Comparison of ENCODE assay signal across 29 cellular contexts in genomic region chr5:174769005-174769404, GRCh38. TPM values are rescaled to one million over a fixed set of nuclear protein-coding genes. Genes with fewer than 3 reads are reported as not detected.
"Had no signal": no experiment of that assay in that cellular context is flagged by ENCODE, and none has a peak within 500 bp of the region (broad histone marks: within the 10 kb centered on the region; RNA-seq: fewer than 3 reads in every experiment).

No MANE protein-coding gene starts in this region.

- H3K9me3 Mint-ChIP-seq: nephron progenitor cell, neural crest cell had no signal

- H3K9me3 ChIP-seq: neutrophil, pancreas, prostate gland, right lobe of liver, sigmoid colon, suprapubic skin, testis, tibial artery, transverse colon, upper lobe of left lung, vagina had no signal

- H3K36me3 ChIP-seq: neutrophil, pancreas, prostate gland, right lobe of liver, sigmoid colon, suprapubic skin, tibial artery, transverse colon, upper lobe of left lung, vagina had no signal

- H3K4me1 Mint-ChIP-seq: naive thymus-derived CD8-positive, alpha-beta T cell; nephron progenitor cell; neural crest cell; stimulated activated effector memory CD8-positive, alpha-beta T cell treated with anti-CD3 and anti-CD28 coated beads, Interleukin-12 subunit alpha, Interleukin-12 subunit beta, amount 100 ng/mL, for 72 hours; stimulated activated naive B cell treated with anti-CD40 and anti-IgM and Interleukin-4, amounts not matched to agents 10 μg/mL and 1 μg/mL and 100 μg/mL, for 72 hours had no signal

- H3K27ac Mint-ChIP-seq: naive B cell; natural killer cell treated with Interleukin-12 subunit alpha and Interleukin-12 subunit beta and Interleukin-15 and Interleukin-18, amount 100 ng/mL, for 72 hours; nephron progenitor cell; stimulated activated effector memory CD8-positive, alpha-beta T cell treated with anti-CD3 and anti-CD28 coated beads, Interleukin-12 subunit alpha, Interleukin-12 subunit beta, amount 100 ng/mL, for 72 hours; stimulated activated naive B cell treated with anti-CD40 and anti-IgM and Interleukin-4, amounts not matched to agents 10 μg/mL and 1 μg/mL and 100 μg/mL, for 72 hours; stimulated activated naive CD8-positive, alpha-beta T cell treated with anti-CD3 and anti-CD28 coated beads, Interleukin-15, Interleukin-2, amounts not matched to agents 100 ng/mL and 50 ng/mL, for 24 hours had no signal

- H3K27ac ChIP-seq: neutrophil, pancreas, prostate gland, right lobe of liver, sigmoid colon, suprapubic skin, testis, tibial artery, transverse colon, upper lobe of left lung, vagina had no signal

- H3K4me1 ChIP-seq: pancreas, prostate gland, right lobe of liver, sigmoid colon, suprapubic skin, testis, tibial artery, transverse colon, upper lobe of left lung, vagina had no signal

- DNase-seq: naive B cell; naive thymus-derived CD8-positive, alpha-beta T cell; nephron progenitor cell; nucleus accumbens; pancreas; right cardiac atrium; right lobe of liver; sigmoid colon; small intestine; stimulated activated CD4-positive, alpha-beta T cell treated with anti-CD3 and anti-CD28 coated beads, Interleukin-15, amount 100 ng/mL, for 24 hours; stimulated activated CD4-positive, alpha-beta T cell treated with anti-CD3 and anti-CD28 coated beads, Interleukin-2, amount 100 ng/mL, for 24 hours; stimulated activated CD4-positive, alpha-beta T cell treated with anti-CD3 and anti-CD28 coated beads, Interleukin-2, amount 100 ng/mL, for 48 hours; stimulated activated CD4-positive, alpha-beta T cell treated with anti-CD3 and anti-CD28 coated beads, Interleukin-4, amount 100 ng/mL, for 24 hours; stimulated activated naive B cell treated with anti-CD40 and anti-IgM and Interleukin-4, amounts not matched to agents 10 μg/mL and 1 μg/mL and 100 μg/mL, for 72 hours; stimulated activated naive CD4-positive, alpha-beta T cell treated with Interleukin-2 at 50 U/mL for 16 hours; substantia nigra; testis; tibial artery; transverse colon; upper lobe of left lung had no signal

- H3K4me3 Mint-ChIP-seq: naive B cell; naive thymus-derived CD8-positive, alpha-beta T cell; natural killer cell treated with Interleukin-12 subunit alpha and Interleukin-12 subunit beta and Interleukin-15 and Interleukin-18, amount 100 ng/mL, for 72 hours; nephron progenitor cell; neural crest cell; stimulated activated effector memory CD8-positive, alpha-beta T cell treated with anti-CD3 and anti-CD28 coated beads, Interleukin-12 subunit alpha, Interleukin-12 subunit beta, amount 100 ng/mL, for 72 hours; stimulated activated naive B cell treated with anti-CD40 and anti-IgM and Interleukin-4, amounts not matched to agents 10 μg/mL and 1 μg/mL and 100 μg/mL, for 72 hours; stimulated activated naive CD8-positive, alpha-beta T cell treated with anti-CD3 and anti-CD28 coated beads, Interleukin-15, Interleukin-2, amounts not matched to agents 100 ng/mL and 50 ng/mL, for 24 hours had no signal

- H3K4me3 ChIP-seq: pancreas, prostate gland, right lobe of liver, sigmoid colon, suprapubic skin, testis, tibial artery, transverse colon, upper lobe of left lung, vagina had no signal

- H3K36me3 Mint-ChIP-seq: naive B cell; natural killer cell treated with Interleukin-12 subunit alpha and Interleukin-12 subunit beta and Interleukin-15 and Interleukin-18, amount 100 ng/mL, for 72 hours; stimulated activated effector memory CD8-positive, alpha-beta T cell treated with anti-CD3 and anti-CD28 coated beads, Interleukin-12 subunit alpha, Interleukin-12 subunit beta, amount 100 ng/mL, for 72 hours; stimulated activated naive B cell treated with anti-CD40 and anti-IgM and Interleukin-4, amounts not matched to agents 10 μg/mL and 1 μg/mL and 100 μg/mL, for 72 hours had no signal

RNA-seq across cellular contexts. Expression of gene MSX2, which starts 44.6 kb away (rescaled TPM):
- total RNA-seq: naive thymus-derived CD8-positive, alpha-beta T cell; natural killer cell treated with Interleukin-12 subunit alpha and Interleukin-12 subunit beta and Interleukin-15 and Interleukin-18, amount 100 ng/mL, for 72 hours; right lobe of liver; skeletal muscle tissue had no signal
